Comparison of ENCODE assay signal across 8 cellular contexts in genomic region chrX:1453951-1454785, GRCh38. TPM values are rescaled to one million over a fixed set of nuclear protein-coding genes. Genes with fewer than 3 reads are reported as not detected.
DNase-seq lines count a peak whose midpoint lies in the region; ATAC-seq and TF ChIP-seq lines count a peak whose summit lies in the region.

No MANE protein-coding gene starts in this region.

- peaks cover under 1 to 1% of the 10 kb centered on the region in 2 donors for H3K36me3 Mint-ChIP-seq in CD14-positive monocyte

- H3K4me3 ChIP-seq in Jurkat, Clone E6-1 (ENCODE audit: low read length): peak overlapping the region; percentile 18; the same call in 1 of the 2 replicates
- H3K4me3 ChIP-seq in thymus (ENCODE audit: low read length): peak overlapping the region; percentile 93

- ATAC-seq in GM21447 (IDR thresholded peaks at IDR 0.05; ENCODE audit: unreplicated experiment): peak; percentile 44
- ATAC-seq in omental fat pad (ENCODE audit: low FRiP score): peak; percentile 30

- TF ChIP-seq CTCF in CD14-positive monocyte (IDR thresholded peaks at IDR 0.05) (peak; percentile 99), omental fat pad (IDR thresholded peaks at IDR 0.05) (peak in 2 of 3 donors; percentile 63 to 86)

- H3K9me3 Mint-ChIP-seq in CD14-positive monocyte: peaks cover 2 to 10% (median 3%) of the 10 kb centered on the region in 7 donors

- H3K36me3 ChIP-seq in thymus (ENCODE audit: control insufficient read depth, insufficient read depth): no peaks in the 10 kb centered on the region

- H3K27me3 ChIP-seq in thymus (ENCODE audit: control insufficient read depth, insufficient read depth): no peaks in the 10 kb centered on the region

- DNase-seq in CD14-positive monocyte (ENCODE audit: low spot score): peak; percentile 76
- peak; percentile 82 for DNase-seq in Jurkat, Clone E6-1 (ENCODE audit: low read depth, low spot score)
- DNase-seq in activated T-cell treated with anti-CD3 and anti-CD28 coated beads for 1 hour (ENCODE audit: low read depth): peak; percentile 94
- DNase-seq in fibroblast of peridontal ligament (ENCODE audit: extremely low read depth): peak; percentile 70
- peak; percentile 63 for DNase-seq in omental fat pad (ENCODE audit: low spot score)
- no peak for DNase-seq in NCI-H2029 treated with DMSO at 0.1 percent for 48 hours (lab: John Stamatoyannopoulos, UW)

- peaks cover 3 to 9% (median 3%) of the 10 kb centered on the region in 3 donors for H3K27me3 Mint-ChIP-seq in CD14-positive monocyte (ENCODE audit: low read depth in 3 of 3)

- H3K4me1 ChIP-seq in thymus (ENCODE audit: control insufficient read depth, insufficient read depth, low read length): peaks cover 18% of the 10 kb centered on the region

- peak overlapping the region; percentile 51 to 57 for H3K4me3 Mint-ChIP-seq in CD14-positive monocyte

- H3K9me3 ChIP-seq in thymus (ENCODE audit: control insufficient read depth): peaks cover under 1% of the 10 kb centered on the region

- peak overlapping the region; percentile 86 for H3K27ac ChIP-seq in thymus (ENCODE audit: low read depth)

- H3K4me1 Mint-ChIP-seq in CD14-positive monocyte: peaks cover 3% of the 10 kb centered on the region

- WGBS in thymus: 7% methylated on average over 45 of the region's 45 CpGs

- H3K27ac Mint-ChIP-seq in CD14-positive monocyte: peak overlapping the region in 5 of 7 donors; percentile 57 to 81 (median 65)

- intact Hi-C loops in CD14-positive monocyte (cut with micrococcal nuclease): loop anchor here (1.0 to 10.0 kb wide), 10 partner anchors 53 to 1151 kb away; partner anchors contain the start of genes SLC25A6 (in 2 of the 2), AKAP17A (in 1 of the 2) and P2RY8 (in 1 of the 2)

RNA-seq across cellular contexts. Expression of gene ASMTL, which starts 1.5 kb away (rescaled TPM):
- polyA plus RNA-seq in CD14-positive monocyte (10 to 100 TPM; 31.0 to 31.5 TPM), thymus (33.0 TPM)
- 21.7 TPM for polyA plus RNA-seq in Jurkat, Clone E6-1 (2012; ENCODE audit: insufficient read depth, insufficient read length)
- total RNA-seq in omental fat pad: 10 to 100 TPM; 17.9 to 27.3 (median 21.8) TPM
